18 cellular contexts compared by ENCODE assay signal in the genomic region with DNA sequence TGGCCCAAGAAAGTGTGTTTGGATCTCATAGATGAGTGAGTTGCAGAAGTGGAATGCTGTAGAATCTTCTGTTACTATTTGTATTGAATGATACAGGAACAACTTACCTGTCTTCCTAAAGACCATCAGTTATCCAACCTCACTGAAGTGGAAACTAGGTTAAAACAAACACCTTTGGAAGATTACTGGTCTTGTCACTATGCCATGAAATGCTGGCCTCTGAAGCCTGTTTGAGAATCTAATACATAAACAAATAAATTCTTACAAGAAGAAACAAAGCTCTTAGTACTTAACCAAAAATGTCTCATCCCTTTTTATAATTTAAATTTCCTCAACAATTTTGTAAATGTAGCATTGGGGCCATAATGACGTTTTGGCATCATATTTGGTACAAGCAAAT.
DNase-seq lines count a peak whose midpoint lies in the region; ATAC-seq, FAIRE-seq and TF ChIP-seq lines count a peak whose summit lies in the region.
"Had no signal": no experiment of that assay in that cellular context is flagged by ENCODE, and none has a peak within 500 bp of the region (broad histone marks: within the 10 kb centered on the region; RNA-seq: fewer than 3 reads in every experiment).

No MANE protein-coding gene starts in this region.

- H3K27me3 ChIP-seq in K562 (ENCODE audit: control insufficient read depth in 2 of 2, insufficient read depth in 2 of 2, low read length in 2 of 2): no peaks in the 10 kb centered on the region

- peak; percentile 16 for FAIRE-seq in HTR-8/SVneo (lab: Jason Lieb, UNC)
- no peak for FAIRE-seq in K562 (lab: Jason Lieb, UNC)
- FAIRE-seq: GM12878, GM18507, GM19239 had no signal

- H3K4me3 ChIP-seq in K562: no peak overlapping the region
- H3K4me3 ChIP-seq: GM12878, GM23338, HAP-1 had no signal

- H3K27ac ChIP-seq in K562 (ENCODE audit: extremely low read depth, low read depth, low read length): peak overlapping the region; percentile 56

- no peaks in the 10 kb centered on the region for H3K9me3 ChIP-seq in K562 (replicated peaks; ENCODE audit: control insufficient read depth, insufficient read depth, low read depth, low read length)
- H3K9me3 ChIP-seq: HAP-1 had no signal

- POLR2A ChIA-PET in K562 (lab: Yijun Ruan, JAX): no interaction called here

- ATAC-seq in K562: no peak
- ATAC-seq in GM18505 (IDR thresholded peaks at IDR 0.05; ENCODE audit: unreplicated experiment): no peak
- no peak for ATAC-seq in GM18870 (IDR thresholded peaks at IDR 0.05; ENCODE audit: unreplicated experiment)
- ATAC-seq in HG02973 (IDR thresholded peaks at IDR 0.05; ENCODE audit: unreplicated experiment): no peak
- ATAC-seq: GM12878, GM23338 had no signal

- TF ChIP-seq CTCF in K562 (IDR thresholded peaks at IDR 0.05 in 2 of 3, conservative IDR thresholded peaks at IDR 0.05 in 1 of 3; ENCODE audit: insufficient read depth in 2 of 3, low read depth in 1 of 3, low read length in 3 of 3): no peak

- no peaks in the 10 kb centered on the region for H4K20me1 ChIP-seq in K562 (replicated peaks; ENCODE audit: control insufficient read depth, insufficient read depth, low read length)

- TF ChIP-seq RAD21 in K562 (CRISPR knock-in tag; conservative IDR thresholded peaks at IDR 0.05 in 1 of 2, IDR thresholded peaks at IDR 0.05 in 1 of 2): no peak

- intact Hi-C loops in K562 (cut with micrococcal nuclease): no loop called here

- DNase-seq in G401 (ENCODE audit: low spot score): peak; percentile 55
- DNase-seq in HTR-8/SVneo (ENCODE audit: insufficient read length, low spot score): no peak
- no peak for DNase-seq in K562 (ENCODE audit: extremely low read depth in 1 of 4, low spot score in 3 of 4)
- DNase-seq: Calu3; CD4-positive, alpha-beta memory T cell; COR-L47; DMS53; DMS79 treated with DMSO at 0.1 percent for 48 hours; GDM1; HFFc6 had no signal

- BruUV-seq in K562 (replicated peaks; lab: Mats Ljungman, UMichigan): TSS peak; percentile 82

- peak overlapping the region; percentile 47; the same call in 1 of the 2 replicates for H2AFZ ChIP-seq in K562 (ENCODE audit: low read depth, low read length)
- H2AFZ ChIP-seq: GM23338 had no signal

- no peak for TF ChIP-seq EP300 in K562 (IDR thresholded peaks at IDR 0.05; ENCODE audit: low read length)

- in situ Hi-C loops in G401 (cut with HindIII; ENCODE audit: low sequenced_read_pairs): no loop called here
- in situ Hi-C loops in K562 (cut with MboI): no loop called here

- peak overlapping the region; percentile 39; the same call in 1 of the 2 replicates for H3K4me2 ChIP-seq in K562 (ENCODE audit: insufficient read depth, low read length)
- H3K4me2 ChIP-seq: GM23338 had no signal

- H3K9me1 ChIP-seq in K562 (ENCODE audit: control insufficient read depth, insufficient read depth, low read length): no peaks in the 10 kb centered on the region

- TF ChIP-seq POLR2A in K562 (conservative IDR thresholded peaks at IDR 0.05): no peak
- TF ChIP-seq POLR2A in GM18505 (IDR thresholded peaks at IDR 0.05; ENCODE audit: borderline replicate concordance, extremely low read depth, insufficient read depth, insufficient read length): no peak

- WGBS in K562 (ENCODE audit: insufficient coverage, low coverage, missing lambda C conversion rate): 10% methylated on average over 1 of the region's 1 CpG

- no peaks in the 10 kb centered on the region for H3K36me3 ChIP-seq in K562 (ENCODE audit: control insufficient read depth, insufficient read depth, low read length)
- H3K36me3 ChIP-seq: HAP-1 had no signal

- CTCF ChIA-PET in K562 (lab: Yijun Ruan, JAX; ENCODE audit: low intra/inter-chr PET ratio): no interaction called here

- H3K4me1 ChIP-seq in K562 (replicated peaks in 1 of 2; ENCODE audit: control insufficient read depth in 2 of 2, insufficient read depth in 2 of 2, low read length in 2 of 2): peaks cover 0 to 33% of the 10 kb centered on the region in 2 experiments; a peak in 3 of 5 replicates

- H3K79me2 ChIP-seq in K562 (ENCODE audit: control insufficient read depth, insufficient read depth, low read length): no peaks in the 10 kb centered on the region

- peak overlapping the region in 1 of 2 experiments; percentile 26; a peak in 1 of 4 replicates for H3K9ac ChIP-seq in K562 (ENCODE audit: insufficient read depth in 1 of 2, low read depth in 2 of 2, low read length in 2 of 2)

TF ChIP-seq in K562, 482 proteins besides CTCF, POLR2A, EP300 and RAD21:
- TF ChIP-seq, protein P1, sequence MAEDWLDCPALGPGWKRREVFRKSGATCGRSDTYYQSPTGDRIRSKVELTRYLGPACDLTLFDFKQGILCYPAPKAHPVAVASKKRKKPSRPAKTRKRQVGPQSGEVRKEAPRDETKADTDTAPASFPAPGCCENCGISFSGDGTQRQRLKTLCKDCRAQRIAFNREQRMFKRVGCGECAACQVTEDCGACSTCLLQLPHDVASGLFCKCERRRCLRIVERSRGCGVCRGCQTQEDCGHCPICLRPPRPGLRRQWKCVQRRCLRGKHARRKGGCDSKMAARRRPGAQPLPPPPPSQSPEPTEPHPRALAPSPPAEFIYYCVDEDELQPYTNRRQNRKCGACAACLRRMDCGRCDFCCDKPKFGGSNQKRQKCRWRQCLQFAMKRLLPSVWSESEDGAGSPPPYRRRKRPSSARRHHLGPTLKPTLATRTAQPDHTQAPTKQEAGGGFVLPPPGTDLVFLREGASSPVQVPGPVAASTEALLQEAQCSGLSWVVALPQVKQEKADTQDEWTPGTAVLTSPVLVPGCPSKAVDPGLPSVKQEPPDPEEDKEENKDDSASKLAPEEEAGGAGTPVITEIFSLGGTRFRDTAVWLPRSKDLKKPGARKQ (CRISPR knock-in tag; IDR thresholded peaks at IDR 0.05): no peak
- no peak for TF ChIP-seq ZKSCAN1 (IDR thresholded peaks at IDR 0.05; ENCODE audit: low read depth, low read length)
- TF ChIP-seq, protein P2, sequence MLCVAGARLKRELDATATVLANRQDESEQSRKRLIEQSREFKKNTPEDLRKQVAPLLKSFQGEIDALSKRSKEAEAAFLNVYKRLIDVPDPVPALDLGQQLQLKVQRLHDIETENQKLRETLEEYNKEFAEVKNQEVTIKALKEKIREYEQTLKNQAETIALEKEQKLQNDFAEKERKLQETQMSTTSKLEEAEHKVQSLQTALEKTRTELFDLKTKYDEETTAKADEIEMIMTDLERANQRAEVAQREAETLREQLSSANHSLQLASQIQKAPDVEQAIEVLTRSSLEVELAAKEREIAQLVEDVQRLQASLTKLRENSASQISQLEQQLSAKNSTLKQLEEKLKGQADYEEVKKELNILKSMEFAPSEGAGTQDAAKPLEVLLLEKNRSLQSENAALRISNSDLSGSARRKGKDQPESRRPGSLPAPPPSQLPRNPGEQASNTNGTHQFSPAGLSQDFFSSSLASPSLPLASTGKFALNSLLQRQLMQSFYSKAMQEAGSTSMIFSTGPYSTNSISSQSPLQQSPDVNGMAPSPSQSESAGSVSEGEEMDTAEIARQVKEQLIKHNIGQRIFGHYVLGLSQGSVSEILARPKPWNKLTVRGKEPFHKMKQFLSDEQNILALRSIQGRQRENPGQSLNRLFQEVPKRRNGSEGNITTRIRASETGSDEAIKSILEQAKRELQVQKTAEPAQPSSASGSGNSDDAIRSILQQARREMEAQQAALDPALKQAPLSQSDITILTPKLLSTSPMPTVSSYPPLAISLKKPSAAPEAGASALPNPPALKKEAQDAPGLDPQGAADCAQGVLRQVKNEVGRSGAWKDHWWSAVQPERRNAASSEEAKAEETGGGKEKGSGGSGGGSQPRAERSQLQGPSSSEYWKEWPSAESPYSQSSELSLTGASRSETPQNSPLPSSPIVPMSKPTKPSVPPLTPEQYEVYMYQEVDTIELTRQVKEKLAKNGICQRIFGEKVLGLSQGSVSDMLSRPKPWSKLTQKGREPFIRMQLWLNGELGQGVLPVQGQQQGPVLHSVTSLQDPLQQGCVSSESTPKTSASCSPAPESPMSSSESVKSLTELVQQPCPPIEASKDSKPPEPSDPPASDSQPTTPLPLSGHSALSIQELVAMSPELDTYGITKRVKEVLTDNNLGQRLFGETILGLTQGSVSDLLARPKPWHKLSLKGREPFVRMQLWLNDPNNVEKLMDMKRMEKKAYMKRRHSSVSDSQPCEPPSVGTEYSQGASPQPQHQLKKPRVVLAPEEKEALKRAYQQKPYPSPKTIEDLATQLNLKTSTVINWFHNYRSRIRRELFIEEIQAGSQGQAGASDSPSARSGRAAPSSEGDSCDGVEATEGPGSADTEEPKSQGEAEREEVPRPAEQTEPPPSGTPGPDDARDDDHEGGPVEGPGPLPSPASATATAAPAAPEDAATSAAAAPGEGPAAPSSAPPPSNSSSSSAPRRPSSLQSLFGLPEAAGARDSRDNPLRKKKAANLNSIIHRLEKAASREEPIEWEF (CRISPR knock-in tag; IDR thresholded peaks at IDR 0.05): no peak
- no peak for TF ChIP-seq GATAD2B (IDR thresholded peaks at IDR 0.05; ENCODE audit: borderline replicate concordance)
- no peak for TF ChIP-seq TGIF2 (CRISPR knock-in tag; IDR thresholded peaks at IDR 0.05)
- no peak for TF ChIP-seq TAF1 (IDR thresholded peaks at IDR 0.05; ENCODE audit: control insufficient read depth, extremely low read depth, insufficient read depth, low read length, severe bottlenecking)
